In genomic region chr4:55363618-55364420, GRCh38 we compare ENCODE assay signal across 21 cellular contexts. TPM values are rescaled to one million over a fixed set of nuclear protein-coding genes. Genes with fewer than 3 reads are reported as not detected.
DNase-seq lines count a peak whose midpoint lies in the region; ATAC-seq and TF ChIP-seq lines count a peak whose summit lies in the region.
"Had no signal": no experiment of that assay in that cellular context is flagged by ENCODE, and none has a peak within 500 bp of the region (broad histone marks: within the 10 kb centered on the region; RNA-seq: fewer than 3 reads in every experiment).

No MANE protein-coding gene starts in this region.

- peaks cover 14% of the 10 kb centered on the region for H3K4me1 Mint-ChIP-seq in nephron
- peaks cover 5% of the 10 kb centered on the region for H3K4me1 Mint-ChIP-seq in activated CD4-positive, alpha-beta T cell treated with anti-CD3 and anti-CD28 coated beads, Interleukin-2, amount 10 ng/mL, durations not matched to agents 24 days and 14 days
- H3K4me1 Mint-ChIP-seq: natural killer cell had no signal

- no peak overlapping the region for H2AK5ac ChIP-seq in trophoblast cell (ENCODE audit: low read length)

- H4K12ac ChIP-seq in trophoblast cell (ENCODE audit: low read depth, low read length), result no peak overlapping the region

- H3K27ac Mint-ChIP-seq in nephron, result peak overlapping the region; percentile 44 to 84 (median 66)
- no peak overlapping the region for H3K27ac Mint-ChIP-seq in activated CD4-positive, alpha-beta T cell treated with anti-CD3 and anti-CD28 coated beads, Interleukin-2, amount 10 ng/mL, durations not matched to agents 24 days and 14 days
- H3K27ac Mint-ChIP-seq: natural killer cell had no signal

- H3K27ac ChIP-seq in esophagus squamous epithelium (peak overlapping the region in 3 of 4 donors; percentile 6 to 60 (median 40)), temporal lobe (ENCODE audit: low read depth, low read length) (peak overlapping the region; percentile 100), trophoblast cell (ENCODE audit: low read depth, low read length) (no peak overlapping the region)
- H3K27ac ChIP-seq: brain microvascular endothelial cell, foreskin keratinocyte, lower lobe of right lung, tibial artery had no signal

- no peak overlapping the region for H2BK12ac ChIP-seq in trophoblast cell (ENCODE audit: low read length)

- peaks cover 22% of the 10 kb centered on the region for H3K36me3 Mint-ChIP-seq in nephron (ENCODE audit: low read depth)
- H3K36me3 Mint-ChIP-seq in activated CD4-positive, alpha-beta T cell treated with anti-CD3 and anti-CD28 coated beads, Interleukin-2, amount 10 ng/mL, durations not matched to agents 24 days and 14 days (ENCODE audit: low read depth), result peaks cover 2% of the 10 kb centered on the region
- H3K36me3 Mint-ChIP-seq: natural killer cell had no signal

- H3K4me3 Mint-ChIP-seq in nephron, result no peak overlapping the region
- no peak overlapping the region for H3K4me3 Mint-ChIP-seq in activated CD4-positive, alpha-beta T cell treated with anti-CD3 and anti-CD28 coated beads, Interleukin-2, amount 10 ng/mL, durations not matched to agents 24 days and 14 days
- H3K4me3 Mint-ChIP-seq: natural killer cell had no signal

- no peak overlapping the region for H3K14ac ChIP-seq in trophoblast cell (ENCODE audit: low read length)

- intact Hi-C loops in esophagus squamous epithelium (cut with DNase I), result no loop called here
- intact Hi-C loops in activated CD4-positive, alpha-beta T cell treated with anti-CD3 and anti-CD28 coated beads, Interleukin-2, amount 10 ng/mL, durations not matched to agents 24 days and 14 days (cut with micrococcal nuclease), result no loop called here

- H4K91ac ChIP-seq in trophoblast cell (ENCODE audit: low read depth, low read length), result no peak overlapping the region

- H3K27me3 Mint-ChIP-seq in nephron (ENCODE audit: low read depth), result no peaks in the 10 kb centered on the region
- no peaks in the 10 kb centered on the region for H3K27me3 Mint-ChIP-seq in activated CD4-positive, alpha-beta T cell treated with anti-CD3 and anti-CD28 coated beads, Interleukin-2, amount 10 ng/mL, durations not matched to agents 24 days and 14 days

- H3K4me3 ChIP-seq in esophagus squamous epithelium, result no peak overlapping the region
- H3K4me3 ChIP-seq in trophoblast cell (ENCODE audit: low read depth, low read length), result no peak overlapping the region
- H3K4me3 ChIP-seq: lower lobe of right lung, tibial artery had no signal

- H3K4ac ChIP-seq in trophoblast cell (ENCODE audit: low read depth, low read length), result no peak overlapping the region

- no peak overlapping the region for H2BK5ac ChIP-seq in trophoblast cell (ENCODE audit: low read depth, low read length, poor library complexity)

- ATAC-seq in GM18498 (IDR thresholded peaks at IDR 0.05; ENCODE audit: unreplicated experiment) (no peak), GM18907 (IDR thresholded peaks at IDR 0.05; ENCODE audit: unreplicated experiment) (no peak)
- ATAC-seq: natural killer cell had no signal

- H3K23ac ChIP-seq in trophoblast cell (ENCODE audit: low read length), result no peak overlapping the region

- no peak overlapping the region for H3K4me2 ChIP-seq in trophoblast cell (ENCODE audit: low read length)

- 54 to 84% methylated on average over 7 to 10 of the region's 10 CpGs for WGBS in esophagus squamous epithelium, 2 donors
- WGBS in trophoblast cell (ENCODE audit: extremely low coverage, insufficient coverage, insufficient read length), result no CpG with 5 or more reads among the region's 10 CpGs

- H3K36me3 ChIP-seq in esophagus squamous epithelium (peaks cover 0 to 20% (median 0%) of the 10 kb centered on the region in 3 donors), trophoblast cell (ENCODE audit: control insufficient read depth in 1 of 2, insufficient read depth in 2 of 2, low read length in 2 of 2) (no peaks in the 10 kb centered on the region)
- H3K36me3 ChIP-seq: BE2C, brain microvascular endothelial cell had no signal

- H3K9me3 ChIP-seq in esophagus squamous epithelium (no peaks in the 10 kb centered on the region), trophoblast cell (ENCODE audit: insufficient read depth, low read depth, low read length) (no peaks in the 10 kb centered on the region)
- H3K9me3 ChIP-seq: BE2C, lower lobe of right lung, tibial artery had no signal

- TF ChIP-seq CTCF in esophagus squamous epithelium (IDR thresholded peaks at IDR 0.05), result no peak
- no peak for TF ChIP-seq CTCF in nephron (IDR thresholded peaks at IDR 0.05; ENCODE audit: unreplicated experiment in 3 of 3)

- H2BK120ac ChIP-seq in trophoblast cell (ENCODE audit: insufficient read depth, low read length, poor library complexity), result no peak overlapping the region

- H3K27me3 ChIP-seq in esophagus squamous epithelium (no peaks in the 10 kb centered on the region), trophoblast cell (ENCODE audit: insufficient read depth, low read length) (no peaks in the 10 kb centered on the region)
- H3K27me3 ChIP-seq: BE2C, brain microvascular endothelial cell, foreskin keratinocyte, tibial artery had no signal

- H3K79me1 ChIP-seq in trophoblast cell (ENCODE audit: low read length), result no peaks in the 10 kb centered on the region

- no peak for TF ChIP-seq POLR2A in esophagus squamous epithelium (IDR thresholded peaks at IDR 0.05)

- peak in 45 of 56 donors; percentile 2 to 84 (median 45) for DNase-seq in amygdala (lab: John Stamatoyannopoulos, UW)
- no peak for DNase-seq in esophagus squamous epithelium (lab: John Stamatoyannopoulos, UW)
- no peak for DNase-seq in activated CD4-positive, alpha-beta T cell treated with anti-CD3 and anti-CD28 coated beads, Interleukin-2, amount 10 ng/mL, durations not matched to agents 24 days and 14 days
- DNase-seq in trophoblast cell, result no peak
- DNase-seq: activated CD4-positive, alpha-beta T cell treated with anti-CD3 and anti-CD28 coated beads for 1 hour; activated effector memory CD4-positive, alpha-beta T cell treated with anti-CD3 and anti-CD28 coated beads, Interleukin-2, amount 50 U/mL, for 16 hours; BE2C; brain microvascular endothelial cell; foreskin keratinocyte; lower lobe of right lung; natural killer cell; NCI-H187; NCI-H446 treated with DMSO at 0.1 percent for 48 hours; SHP77; stimulated activated CD4-positive, alpha-beta T cell treated with anti-CD3 and anti-CD28 coated beads, Interleukin-4, amount 100 ng/mL, for 24 hours; stimulated activated CD8-positive, alpha-beta memory T cell treated with anti-CD3 and anti-CD28 coated beads, Interleukin-4, amount 100 ng/mL, for 48 hours; tibial artery had no signal

- H2AFZ ChIP-seq in trophoblast cell (ENCODE audit: insufficient read depth, low read length, poor library complexity), result no peak overlapping the region

- H3K4me1 ChIP-seq in esophagus squamous epithelium, result peaks cover 18 to 44% (median 20%) of the 10 kb centered on the region in 3 donors
- H3K4me1 ChIP-seq in trophoblast cell (ENCODE audit: control insufficient read depth in 1 of 2, insufficient read depth in 2 of 2, low read length in 2 of 2), result peaks cover 0 to 2% of the 10 kb centered on the region in 2 experiments
- H3K4me1 ChIP-seq: BE2C had no signal

- no peak overlapping the region for H4K8ac ChIP-seq in trophoblast cell (ENCODE audit: low read depth, low read length)

- H3K9ac ChIP-seq in trophoblast cell (ENCODE audit: low read length), result no peak overlapping the region

- H3K9me3 Mint-ChIP-seq in nephron, result no peaks in the 10 kb centered on the region
- no peaks in the 10 kb centered on the region for H3K9me3 Mint-ChIP-seq in activated CD4-positive, alpha-beta T cell treated with anti-CD3 and anti-CD28 coated beads, Interleukin-2, amount 10 ng/mL, durations not matched to agents 24 days and 14 days
- H3K9me3 Mint-ChIP-seq: natural killer cell had no signal

- H3K79me2 ChIP-seq in trophoblast cell (ENCODE audit: control insufficient read depth, insufficient read depth, low read length, poor library complexity), result no peaks in the 10 kb centered on the region

- no peak overlapping the region for H3K18ac ChIP-seq in trophoblast cell (ENCODE audit: low read length)

RNA-seq across cellular contexts. Expression of gene SRD5A3, which starts 17.8 kb away (rescaled TPM):
- 10 to 100 TPM in 3 of 4 donors, 1 to 10 TPM in 1; 9.9 to 28.1 (median 18.4) TPM for total RNA-seq in esophagus squamous epithelium
- 6.1 TPM for total RNA-seq in temporal lobe
- total RNA-seq in activated CD4-positive, alpha-beta T cell treated with anti-CD3 and anti-CD28 coated beads, Interleukin-2, amount 10 ng/mL, durations not matched to agents 24 days and 14 days, result 26.6 and 27.4 TPM in 2 replicates
- 11.9 and 12.1 TPM in 2 replicates for polyA plus RNA-seq in trophoblast cell (2013)

RNA-seq across cellular contexts. Expression of gene TMEM165, which starts 31.9 kb away (rescaled TPM):
- total RNA-seq in esophagus squamous epithelium (100 to 1,000 TPM; 136 to 276 (median 179) TPM), temporal lobe (59.7 TPM)
- 87.2 and 99.1 TPM in 2 replicates for total RNA-seq in activated CD4-positive, alpha-beta T cell treated with anti-CD3 and anti-CD28 coated beads, Interleukin-2, amount 10 ng/mL, durations not matched to agents 24 days and 14 days
- polyA plus RNA-seq in trophoblast cell (2013), result 51.4 and 53.4 TPM in 2 replicates

Comparison
In these comparisons a context has a peak if more than half of its experiments do, and no peak if none do; other contexts are left out.
1. DNase-seq: peak in amygdala (45 of 56); none in esophagus squamous epithelium (single experiment), activated CD4-positive, alpha-beta T cell treated with anti-CD3 and anti-CD28 coated beads, Interleukin-2, amount 10 ng/mL, durations not matched to agents 24 days and 14 days (single experiment) and trophoblast cell (0 of 2).